ENCODE assay signal across 7 cellular contexts in genomic region chr10:117562220-117562619, GRCh38. TPM values are rescaled to one million over a fixed set of nuclear protein-coding genes. Genes with fewer than 3 reads are reported as not detected.
"Had no signal": no experiment of that assay in that cellular context is flagged by ENCODE, and none has a peak within 500 bp of the region (broad histone marks: within the 10 kb centered on the region; RNA-seq: fewer than 3 reads in every experiment).

No MANE protein-coding gene starts in this region.

- H2AFZ ChIP-seq: GM23338 had no signal

- ATAC-seq: K562 had no signal

- H3K4me2 ChIP-seq: GM23338 had no signal

- H3K4me3 ChIP-seq: GM23338, K562 had no signal

- DNase-seq: H9, HCEC 1CT, IMR-90 had no signal

RNA-seq across cellular contexts. Expression of gene EMX2, which starts 19.7 kb away (rescaled TPM):
- total RNA-seq: GM23338, H1, H9, HT-29, IMR-90, K562 had no signal
- polyA plus RNA-seq: GM23338, H1, IMR-90, K562 had no signal
